In genomic region chr18:60176271-60176670, GRCh38 we compare ENCODE assay signal across 20 cellular contexts.
DNase-seq lines count a peak whose midpoint lies in the region; TF ChIP-seq lines count a peak whose summit lies in the region.
"Had no signal": no experiment of that assay in that cellular context is flagged by ENCODE, and none has a peak within 500 bp of the region (broad histone marks: within the 10 kb centered on the region; RNA-seq: fewer than 3 reads in every experiment).

No MANE protein-coding gene starts in this region.

- no peak overlapping the region for H3K4me3 Mint-ChIP-seq in activated T-cell treated with anti-CD3 and anti-CD28 coated beads, Interleukin-2, amount 50 U/mL, for 24 hours
- no peak overlapping the region for H3K4me3 Mint-ChIP-seq in activated CD4-positive, alpha-beta memory T cell treated with anti-CD3 and anti-CD28 coated beads, Interleukin-2, amount 10 ng/mL, durations not matched to agents 7 days and 5 days
- H3K4me3 Mint-ChIP-seq: B cell; CD8-positive, alpha-beta T cell had no signal

- peaks cover 2% of the 10 kb centered on the region for H3K9me3 Mint-ChIP-seq in activated T-cell treated with anti-CD3 and anti-CD28 coated beads, Interleukin-2, amount 50 U/mL, for 24 hours
- H3K9me3 Mint-ChIP-seq in activated CD4-positive, alpha-beta memory T cell treated with anti-CD3 and anti-CD28 coated beads, Interleukin-2, amount 10 ng/mL, durations not matched to agents 7 days and 5 days: no peaks in the 10 kb centered on the region

- H3K27me3 Mint-ChIP-seq in activated T-cell treated with anti-CD3 and anti-CD28 coated beads, Interleukin-2, amount 50 U/mL, for 24 hours: no peaks in the 10 kb centered on the region
- H3K27me3 Mint-ChIP-seq in activated CD4-positive, alpha-beta memory T cell treated with anti-CD3 and anti-CD28 coated beads, Interleukin-2, amount 10 ng/mL, durations not matched to agents 7 days and 5 days: no peaks in the 10 kb centered on the region
- H3K27me3 Mint-ChIP-seq: B cell had no signal

- H3K4me3 ChIP-seq in astrocyte of the cerebellum (ENCODE audit: low read depth, low read length): no peak overlapping the region
- no peak overlapping the region for H3K4me3 ChIP-seq in fibroblast of pulmonary artery (replicated peaks; ENCODE audit: low read depth, low read length)
- H3K4me3 ChIP-seq: MG63, PC-9, SJSA1 had no signal

- POLR2A ChIA-PET in activated CD4-positive, alpha-beta memory T cell treated with anti-CD3 and anti-CD28 coated beads, Interleukin-2, amount 10 ng/mL, durations not matched to agents 7 days and 5 days (lab: Charles Lee): no interaction called here

- no peaks in the 10 kb centered on the region for H3K36me3 Mint-ChIP-seq in activated T-cell treated with anti-CD3 and anti-CD28 coated beads, Interleukin-2, amount 50 U/mL, for 24 hours (ENCODE audit: low read depth)
- H3K36me3 Mint-ChIP-seq in activated CD4-positive, alpha-beta memory T cell treated with anti-CD3 and anti-CD28 coated beads, Interleukin-2, amount 10 ng/mL, durations not matched to agents 7 days and 5 days (ENCODE audit: low read depth): no peaks in the 10 kb centered on the region
- H3K36me3 Mint-ChIP-seq: CD8-positive, alpha-beta T cell had no signal

- TF ChIP-seq CTCF in astrocyte of the cerebellum (IDR thresholded peaks at IDR 0.05; ENCODE audit: low read depth, low read length, missing control alignments) (no peak), fibroblast of pulmonary artery (IDR thresholded peaks at IDR 0.05; ENCODE audit: low read length, missing control alignments) (no peak)

- no peak overlapping the region for H3K27ac Mint-ChIP-seq in activated T-cell treated with anti-CD3 and anti-CD28 coated beads, Interleukin-2, amount 50 U/mL, for 24 hours
- no peak overlapping the region for H3K27ac Mint-ChIP-seq in activated CD4-positive, alpha-beta memory T cell treated with anti-CD3 and anti-CD28 coated beads, Interleukin-2, amount 10 ng/mL, durations not matched to agents 7 days and 5 days
- H3K27ac Mint-ChIP-seq: B cell; CD8-positive, alpha-beta T cell had no signal

- in situ Hi-C loops in astrocyte of the cerebellum (cut with HindIII; ENCODE audit: low sequenced_read_pairs): no loop called here

- CTCF ChIA-PET in activated CD4-positive, alpha-beta memory T cell treated with anti-CD3 and anti-CD28 coated beads, Interleukin-2, amount 10 ng/mL, durations not matched to agents 7 days and 5 days (lab: Charles Lee): no interaction called here

- DNase-seq in COR-L47 (lab: John Stamatoyannopoulos, UW) (peak; percentile 24), HT1080 (ENCODE audit: low read depth) (peak; percentile 4), astrocyte of the cerebellum (ENCODE audit: low read depth) (peak; percentile 1), fibroblast of pulmonary artery (ENCODE audit: low read depth) (peak; percentile 1), H4 (ENCODE audit: low spot score) (no peak)
- no peak for DNase-seq in activated T-cell treated with anti-CD3 and anti-CD28 coated beads, Interleukin-2, amount 50 U/mL, for 24 hours
- no peak for DNase-seq in activated CD4-positive, alpha-beta memory T cell treated with anti-CD3 and anti-CD28 coated beads, Interleukin-2, amount 10 ng/mL, durations not matched to agents 7 days and 5 days
- DNase-seq in stimulated activated CD4-positive, alpha-beta T cell treated with anti-CD3 and anti-CD28 coated beads, Interleukin-2, amount 100 ng/mL, for 24 hours: no peak
- DNase-seq: Calu3; CD8-positive, alpha-beta T cell; H7; KBM-7; MG63; NCI-H2029; NCI-H446; NCI-H524 treated with DMSO at 0.1 percent for 48 hours; NCI-H774; PC-9 had no signal

- H3K4me1 Mint-ChIP-seq in activated T-cell treated with anti-CD3 and anti-CD28 coated beads, Interleukin-2, amount 50 U/mL, for 24 hours (ENCODE audit: low read depth): no peaks in the 10 kb centered on the region
- no peaks in the 10 kb centered on the region for H3K4me1 Mint-ChIP-seq in activated CD4-positive, alpha-beta memory T cell treated with anti-CD3 and anti-CD28 coated beads, Interleukin-2, amount 10 ng/mL, durations not matched to agents 7 days and 5 days
- H3K4me1 Mint-ChIP-seq: B cell had no signal

Comparison
In these comparisons a context has a peak if more than half of its experiments do, and no peak if none do; other contexts are left out.
1. DNase-seq: peak in COR-L47 (single experiment), HT1080 (single experiment), astrocyte of the cerebellum (single experiment) and fibroblast of pulmonary artery (single experiment); none in H4 (single experiment), activated T-cell treated with anti-CD3 and anti-CD28 coated beads, Interleukin-2, amount 50 U/mL, for 24 hours (single experiment), activated CD4-positive, alpha-beta memory T cell treated with anti-CD3 and anti-CD28 coated beads, Interleukin-2, amount 10 ng/mL, durations not matched to agents 7 days and 5 days (single experiment) and stimulated activated CD4-positive, alpha-beta T cell treated with anti-CD3 and anti-CD28 coated beads, Interleukin-2, amount 100 ng/mL, for 24 hours (0 of 2).